In genomic region chr9:84754461-84754860, GRCh38 we compare ENCODE assay signal across 25 cellular contexts.
A peak's percentile ranks its signal among the peaks of the same experiment; 100 is the strongest.
DNase-seq lines count a peak whose midpoint lies in the region; ATAC-seq and TF ChIP-seq lines count a peak whose summit lies in the region.
"Had no signal": no experiment of that assay in that cellular context is flagged by ENCODE, and none has a peak within 500 bp of the region (broad histone marks: within the 10 kb centered on the region; RNA-seq: fewer than 3 reads in every experiment).

No MANE protein-coding gene starts in this region.

- H3K9me3 Mint-ChIP-seq in nephron: no peaks in the 10 kb centered on the region

- H3K27ac ChIP-seq in RWPE1: no peak overlapping the region
- H3K27ac ChIP-seq: esophagus muscularis mucosa, KMS-11, sigmoid colon, thoracic aorta, VCaP had no signal

- H3K27me3 Mint-ChIP-seq in nephron (ENCODE audit: low read depth): no peaks in the 10 kb centered on the region

- in situ Hi-C loops in astrocyte of the spinal cord (cut with HindIII; ENCODE audit: low sequenced_read_pairs): no loop called here

- H3K4me3 ChIP-seq in astrocyte of the spinal cord (ENCODE audit: low read depth, low read length): no peak overlapping the region
- H3K4me3 ChIP-seq: esophagus muscularis mucosa, sigmoid colon, thoracic aorta had no signal

- ATAC-seq in HG02885 (IDR thresholded peaks at IDR 0.05; ENCODE audit: poor library complexity, unreplicated experiment) (peak; percentile 41), HG03571 (IDR thresholded peaks at IDR 0.05; ENCODE audit: unreplicated experiment) (no peak)

- peaks cover 50% of the 10 kb centered on the region for H3K4me1 Mint-ChIP-seq in nephron

- TF ChIP-seq CTCF in astrocyte of the spinal cord (IDR thresholded peaks at IDR 0.05; ENCODE audit: low read depth, low read length) (no peak), nephron (IDR thresholded peaks at IDR 0.05; ENCODE audit: unreplicated experiment in 3 of 3) (no peak), RWPE1 (conservative IDR thresholded peaks at IDR 0.05; ENCODE audit: low read depth) (no peak)

- CTCF ChIA-PET in RWPE1 (lab: Yijun Ruan, JAX): interaction anchor here (0.6 kb wide), 3 partner anchors 31 to 1733 kb away, joined by 3 to 5 read pairs (median 3); no protein-coding TSS in a partner anchor

- H3K36me3 Mint-ChIP-seq in nephron (ENCODE audit: low read depth): peaks cover 15% of the 10 kb centered on the region

- POLR2A ChIA-PET in RWPE1 (lab: Yijun Ruan, JAX; ENCODE audit: low non-redundant PET): no interaction called here

- peak; percentile 25 for DNase-seq in EL
- DNase-seq in astrocyte of the spinal cord (ENCODE audit: low read depth, low spot score): peak; percentile 77
- DNase-seq in DMS153 (lab: John Stamatoyannopoulos, UW): no peak
- no peak for DNase-seq in C1 segment of cervical spinal cord (lab: John Stamatoyannopoulos, UW)
- DNase-seq in RWPE1 (ENCODE audit: low spot score): no peak
- DNase-seq: activated gamma-delta T cell treated with Interleukin-2 at 50 U/mL for 16 hours, aorta, GF-D8, head of caudate nucleus, islet precursor cell, midbrain, NCI-H1417, NCI-H2171 treated with DMSO at 0.1 percent for 48 hours, NCI-H82, nucleus accumbens, RPMI8226, sigmoid colon, T-helper 1 cell had no signal

- no peak overlapping the region for H3K4me3 Mint-ChIP-seq in nephron

- H3K27ac Mint-ChIP-seq in nephron: peak overlapping the region in 2 of 3 experiments; percentile 0 to 68

Comparison
In these comparisons a context has a peak if more than half of its experiments do, and no peak if none do; other contexts are left out.
1. DNase-seq: peak in EL (single experiment) and astrocyte of the spinal cord (single experiment); none in DMS153 (single experiment), C1 segment of cervical spinal cord (0 of 14) and RWPE1 (single experiment).